ENCODE assay signal across 8 cellular contexts in genomic region chr3:184584001-184584891, GRCh38. TPM values are rescaled to one million over a fixed set of nuclear protein-coding genes. Genes with fewer than 3 reads are reported as not detected.
DNase-seq lines count a peak whose midpoint lies in the region; ATAC-seq and TF ChIP-seq lines count a peak whose summit lies in the region.

No MANE protein-coding gene starts in this region.

- peak overlapping the region; percentile 57 for H3K9ac ChIP-seq in mesenchymal stem cell (ENCODE audit: low read length)

- peak overlapping the region in 1 of 2 experiments; percentile 28 for H3K23ac ChIP-seq in mesenchymal stem cell (ENCODE audit: low read length in 2 of 2)

- H2BK15ac ChIP-seq in mesenchymal stem cell (ENCODE audit: low read depth, poor library complexity, severe bottlenecking) = no peak overlapping the region

- peak overlapping the region; percentile 29 to 70 for H2BK12ac ChIP-seq in mesenchymal stem cell (ENCODE audit: low read length in 2 of 2)

- peak overlapping the region; percentile 97 for H4K8ac ChIP-seq in mesenchymal stem cell (ENCODE audit: low read length)

- no peak for ATAC-seq in HG02852 (IDR thresholded peaks at IDR 0.05; ENCODE audit: unreplicated experiment)

- peak overlapping the region; percentile 2 to 10 for H3K4ac ChIP-seq in mesenchymal stem cell (ENCODE audit: low read depth in 1 of 2, low read length in 2 of 2)

- no peaks in the 10 kb centered on the region for H3K36me3 Mint-ChIP-seq in activated naive CD4-positive, alpha-beta T cell treated with anti-CD3 and anti-CD28 coated beads for 36 hours (ENCODE audit: low read depth)

- H3K9me3 Mint-ChIP-seq in activated naive CD4-positive, alpha-beta T cell treated with anti-CD3 and anti-CD28 coated beads for 36 hours = no peaks in the 10 kb centered on the region

- no peak for DNase-seq in activated naive CD4-positive, alpha-beta T cell treated with anti-CD3 and anti-CD28 coated beads for 36 hours
- no peak for DNase-seq in activated naive CD4-positive, alpha-beta T cell treated with anti-CD3 and anti-CD28 coated beads, Interleukin-2, amount 50 U/mL, for 16 hours
- DNase-seq in choroid plexus epithelial cell (ENCODE audit: low read depth) (no peak), mesenchymal stem cell (peak; percentile 32), SJCRH30 (no peak)
- no peak for DNase-seq in NK-92 treated with Interleukin-12 subunit alpha and Interleukin-12 subunit beta, amount 100 ng/mL, for 24 hours (lab: John Stamatoyannopoulos, UW)

- peak overlapping the region; percentile 76 for H3K4me2 ChIP-seq in mesenchymal stem cell (ENCODE audit: low read length, poor library complexity, severe bottlenecking)

- H4K91ac ChIP-seq in mesenchymal stem cell (ENCODE audit: low read length) = peak overlapping the region; percentile 87

- H3K27me3 Mint-ChIP-seq in activated naive CD4-positive, alpha-beta T cell treated with anti-CD3 and anti-CD28 coated beads for 36 hours (ENCODE audit: low read depth) = peaks cover 19% of the 10 kb centered on the region

- H3K4me3 Mint-ChIP-seq in activated naive CD4-positive, alpha-beta T cell treated with anti-CD3 and anti-CD28 coated beads for 36 hours = peak overlapping the region; percentile 12

- 16% methylated on average over 39 of the region's 43 CpGs for WGBS in mesenchymal stem cell
- WGBS in urinary bladder = 37% methylated on average over 43 of the region's 43 CpGs

- no peaks in the 10 kb centered on the region for H3K9me3 ChIP-seq in mesenchymal stem cell (ENCODE audit: control insufficient read depth, low read length)
- no peaks in the 10 kb centered on the region for H3K9me3 ChIP-seq in SJCRH30 (replicated peaks)

- peak overlapping the region; percentile 92 for H2BK120ac ChIP-seq in mesenchymal stem cell (ENCODE audit: low read depth, low read length)

- no peak overlapping the region for H3K27ac Mint-ChIP-seq in activated naive CD4-positive, alpha-beta T cell treated with anti-CD3 and anti-CD28 coated beads for 36 hours

- H3K36me3 ChIP-seq in mesenchymal stem cell (ENCODE audit: control insufficient read depth in 1 of 2, insufficient read depth in 2 of 2, low read depth in 1 of 2, low read length in 2 of 2) (peaks cover 7 to 18% of the 10 kb centered on the region in 2 experiments), urinary bladder (ENCODE audit: insufficient read depth) (no peaks in the 10 kb centered on the region), SJCRH30 (peaks cover 24% of the 10 kb centered on the region)

- peak overlapping the region; percentile 63 to 68 for H3K18ac ChIP-seq in mesenchymal stem cell (ENCODE audit: low read depth in 1 of 2, low read length in 2 of 2)

- intact Hi-C loops in activated naive CD4-positive, alpha-beta T cell treated with anti-CD3 and anti-CD28 coated beads for 36 hours (cut with micrococcal nuclease) = no loop called here

- H3K14ac ChIP-seq in mesenchymal stem cell (ENCODE audit: low read length in 2 of 2) = peak overlapping the region in 1 of 2 experiments; percentile 14

- no peak overlapping the region for H2BK5ac ChIP-seq in mesenchymal stem cell (ENCODE audit: low read depth, low read length, poor library complexity, severe bottlenecking)

- no peak overlapping the region for H3K27ac ChIP-seq in mesenchymal stem cell (ENCODE audit: low read length, poor library complexity, severe bottlenecking)
- H3K27ac ChIP-seq in urinary bladder (ENCODE audit: low read depth) = no peak overlapping the region
- H3K27ac ChIP-seq in SJCRH30 = no peak overlapping the region

- no peak overlapping the region for H2AK5ac ChIP-seq in mesenchymal stem cell (ENCODE audit: low read length, severe bottlenecking)

- peaks cover 21% of the 10 kb centered on the region for H3K4me1 ChIP-seq in mesenchymal stem cell (ENCODE audit: control insufficient read depth, insufficient read depth, low read depth, low read length)
- no peaks in the 10 kb centered on the region for H3K4me1 ChIP-seq in urinary bladder (ENCODE audit: insufficient read depth)
- H3K4me1 ChIP-seq in SJCRH30 = no peaks in the 10 kb centered on the region

- peaks cover 9 to 23% of the 10 kb centered on the region in 2 experiments for H3K27me3 ChIP-seq in mesenchymal stem cell (ENCODE audit: control insufficient read depth in 1 of 2, insufficient read depth in 1 of 2, low read length in 2 of 2)
- H3K27me3 ChIP-seq in SJCRH30 = no peaks in the 10 kb centered on the region

- no peaks in the 10 kb centered on the region for H3K4me1 Mint-ChIP-seq in activated naive CD4-positive, alpha-beta T cell treated with anti-CD3 and anti-CD28 coated beads for 36 hours (ENCODE audit: low read depth)

- CTCF ChIA-PET in activated naive CD4-positive, alpha-beta T cell treated with anti-CD3 and anti-CD28 coated beads for 36 hours (lab: Charles Lee) = interaction anchor here (0.6 to 1.9 kb wide), 3 partner anchors 23 to 1342 kb away, joined by 3 to 7 read pairs (median 3); partner anchors contain the start of gene EPHB3

- H2AFZ ChIP-seq in mesenchymal stem cell (ENCODE audit: low read depth, low read length) = no peak overlapping the region

- H3K4me3 ChIP-seq in choroid plexus epithelial cell (ENCODE audit: low read depth, low read length) (peak overlapping the region; percentile 55), mesenchymal stem cell (ENCODE audit: insufficient read depth in 1 of 2, low read depth in 1 of 2, low read length in 2 of 2) (peak overlapping the region; percentile 53 to 71), urinary bladder (ENCODE audit: low read depth, low read length) (peak overlapping the region; percentile 46), SJCRH30 (no peak overlapping the region)

- TF ChIP-seq CTCF in choroid plexus epithelial cell (conservative IDR thresholded peaks at IDR 0.05; ENCODE audit: low read depth, low read length) = peak; percentile 41

- H3K79me1 ChIP-seq in mesenchymal stem cell (replicated peaks; ENCODE audit: low read length, poor library complexity, severe bottlenecking) = no peaks in the 10 kb centered on the region

RNA-seq across cellular contexts. Expression of gene EPHB3, which starts 22.7 kb away (rescaled TPM):
- total RNA-seq in activated naive CD4-positive, alpha-beta T cell treated with anti-CD3 and anti-CD28 coated beads for 36 hours = not detected
- polyA plus RNA-seq in mesenchymal stem cell (2013, experiment 1 of 2) = 2.3 TPM
- polyA plus RNA-seq in mesenchymal stem cell (2013, experiment 2 of 2) = 2.2 TPM
- total RNA-seq in urinary bladder = 28.0 TPM
- 5.1 TPM for polyA plus RNA-seq in urinary bladder
- 16.4 and 16.6 TPM in 2 replicates for total RNA-seq in SJCRH30 (2014; rRNA removed; shearing (Covaris generic))

Comparison
In these comparisons a context has a peak if more than half of its experiments do, and no peak if none do; other contexts are left out.
1. RNA of gene EPHB3, which starts 22.7 kb away (total RNA-seq): 28.0 TPM in urinary bladder (single experiment) and 16.4 to 16.6 TPM in SJCRH30; not detected in activated naive CD4-positive, alpha-beta T cell treated with anti-CD3 and anti-CD28 coated beads for 36 hours; every median in the first group is over 10 times any median in the second.